In the genomic region with DNA sequence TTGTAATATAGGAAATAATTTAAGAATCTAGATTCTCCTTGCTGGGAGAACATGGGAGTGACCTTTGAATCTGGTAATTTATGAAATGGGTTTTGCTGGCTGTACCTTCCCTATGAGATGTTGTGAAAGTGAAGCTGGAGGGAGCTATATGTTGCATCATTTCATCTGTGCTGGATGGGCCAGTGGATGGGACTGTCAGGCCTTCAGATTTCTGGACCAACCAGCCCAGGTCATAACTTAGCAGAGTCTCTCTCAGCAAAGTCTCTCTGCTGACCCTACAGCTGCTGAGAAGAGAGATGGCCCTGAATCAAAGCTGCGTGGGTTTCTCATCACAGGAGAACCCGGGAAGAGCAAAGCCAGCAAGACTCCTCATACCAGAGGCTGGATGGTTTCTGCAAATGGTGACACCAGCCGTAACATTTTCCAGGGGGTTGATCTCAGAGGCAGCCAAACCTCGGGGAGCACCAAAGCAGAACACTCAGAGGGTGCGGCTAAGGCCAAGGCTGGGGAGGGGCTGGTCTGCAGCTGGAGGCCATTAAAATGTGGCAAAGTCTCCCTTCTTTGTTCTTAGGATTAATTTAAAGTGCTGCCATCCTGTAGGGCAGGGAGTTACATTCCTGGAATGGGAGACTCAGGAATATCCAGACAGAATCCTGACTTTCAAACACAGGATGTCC, we compare ENCODE assay signal across 24 cellular contexts. TPM values are rescaled to one million over a fixed set of nuclear protein-coding genes. Genes with fewer than 3 reads are reported as not detected.
DNase-seq lines count a peak whose midpoint lies in the region; ATAC-seq and TF ChIP-seq lines count a peak whose summit lies in the region.
"Had no signal": no experiment of that assay in that cellular context is flagged by ENCODE, and none has a peak within 500 bp of the region (broad histone marks: within the 10 kb centered on the region; RNA-seq: fewer than 3 reads in every experiment).

No MANE protein-coding gene starts in this region.

- H4K91ac ChIP-seq in trophoblast cell (ENCODE audit: low read depth, low read length) = no peak overlapping the region

- no peak for TF ChIP-seq RAD21 in Ishikawa (IDR thresholded peaks at IDR 0.05; ENCODE audit: low read depth)

- CTCF ChIA-PET in activated CD4-positive, alpha-beta memory T cell treated with anti-CD3 and anti-CD28 coated beads, Interleukin-2, amount 10 ng/mL, durations not matched to agents 7 days and 5 days (lab: Charles Lee) = no interaction called here

- H3K27ac ChIP-seq in right cardiac atrium (ENCODE audit: low read length) = no peak overlapping the region
- H3K27ac ChIP-seq in trophoblast cell (ENCODE audit: low read depth, low read length) = no peak overlapping the region
- H3K27ac ChIP-seq: sigmoid colon, thyroid gland had no signal

- intact Hi-C loops in dendritic cell treated with granulocyte-macrophage colony-stimulating factor and Interleukin-4, amounts not matched to agents 40 ng/mL and 50 ng/mL, for 4 days (cut with micrococcal nuclease) = no loop called here
- intact Hi-C loops in right cardiac atrium (cut with DNase I) = no loop called here

- H3K4me2 ChIP-seq in trophoblast cell (ENCODE audit: low read length) = no peak overlapping the region

- no peaks in the 10 kb centered on the region for H3K36me3 Mint-ChIP-seq in dendritic cell treated with granulocyte-macrophage colony-stimulating factor and Interleukin-4, amounts not matched to agents 40 ng/mL and 50 ng/mL, for 4 days (ENCODE audit: low read depth)
- peaks cover 5% of the 10 kb centered on the region for H3K36me3 Mint-ChIP-seq in activated CD4-positive, alpha-beta memory T cell treated with anti-CD3 and anti-CD28 coated beads, Interleukin-2, amount 10 ng/mL, durations not matched to agents 7 days and 5 days (ENCODE audit: low read depth)
- H3K36me3 Mint-ChIP-seq in activated naive CD4-positive, alpha-beta T cell treated with anti-CD3 and anti-CD28 coated beads, Interleukin-2, amount 50 U/mL, for 72 hours = peaks cover 7 to 9% of the 10 kb centered on the region in 2 donors

- DNase-seq in right cardiac atrium (no peak), trophoblast cell (no peak), cortex of kidney (lab: John Stamatoyannopoulos, UW) (no peak)
- no peak for DNase-seq in activated CD4-positive, alpha-beta memory T cell treated with anti-CD3 and anti-CD28 coated beads, Interleukin-2, amount 10 ng/mL, durations not matched to agents 7 days and 5 days
- no peak for DNase-seq in activated naive CD4-positive, alpha-beta T cell treated with anti-CD3 and anti-CD28 coated beads, Interleukin-2, amount 50 U/mL, for 72 hours (ENCODE audit: low spot score in 2 of 2)
- DNase-seq: activated CD8-positive, alpha-beta T cell treated with anti-CD3 and anti-CD28 coated beads for 36 hours; activated effector memory CD4-positive, alpha-beta T cell treated with Interleukin-2 at 50 U/mL for 16 hours; activated naive CD8-positive, alpha-beta T cell treated with anti-CD3 and anti-CD28 coated beads, Interleukin-2, amount 10 ng/mL, durations not matched to agents 7 days and 5 days; CD4-positive, CD25-positive, alpha-beta regulatory T cell; effector CD8-positive, alpha-beta T cell; erythroblast; H9; IMR-90; kidney; NCI-H2107; NCI-H446 treated with DMSO at 0.1 percent for 48 hours; OCI-M1; SHP77; sigmoid colon; thyroid gland had no signal

- peak; percentile 23 to 32 for ATAC-seq in right cardiac atrium
- no peak for ATAC-seq in activated naive CD4-positive, alpha-beta T cell treated with anti-CD3 and anti-CD28 coated beads, Interleukin-2, amount 50 U/mL, for 72 hours
- ATAC-seq: activated CD4-positive, CD25-positive, alpha-beta regulatory T cell treated with anti-CD3 and anti-CD28 coated beads, Interleukin-2, amount 50 U/mL, for 24 hours; activated CD8-positive, alpha-beta T cell treated with anti-CD3 and anti-CD28 coated beads for 36 hours had no signal

- POLR2A ChIA-PET in activated CD4-positive, alpha-beta memory T cell treated with anti-CD3 and anti-CD28 coated beads, Interleukin-2, amount 10 ng/mL, durations not matched to agents 7 days and 5 days (lab: Charles Lee) = no interaction called here

- H3K27me3 Mint-ChIP-seq in dendritic cell treated with granulocyte-macrophage colony-stimulating factor and Interleukin-4, amounts not matched to agents 40 ng/mL and 50 ng/mL, for 4 days = peaks cover 19% of the 10 kb centered on the region
- H3K27me3 Mint-ChIP-seq in activated CD4-positive, alpha-beta memory T cell treated with anti-CD3 and anti-CD28 coated beads, Interleukin-2, amount 10 ng/mL, durations not matched to agents 7 days and 5 days = peaks cover 7% of the 10 kb centered on the region

- no peak overlapping the region for H3K18ac ChIP-seq in trophoblast cell (ENCODE audit: low read length)

- H3K4ac ChIP-seq in trophoblast cell (ENCODE audit: low read depth, low read length) = peak overlapping the region; percentile 21

- H3K79me1 ChIP-seq in trophoblast cell (ENCODE audit: low read length) = peaks cover 10% of the 10 kb centered on the region

- peaks cover 2% of the 10 kb centered on the region for H3K4me1 ChIP-seq in right cardiac atrium (ENCODE audit: control insufficient read depth, insufficient read depth, low read length)
- peaks cover 3 to 9% of the 10 kb centered on the region in 2 experiments for H3K4me1 ChIP-seq in trophoblast cell (ENCODE audit: control insufficient read depth in 1 of 2, insufficient read depth in 2 of 2, low read length in 2 of 2)
- H3K4me1 ChIP-seq: thyroid gland had no signal

- WGBS in right cardiac atrium = 60% methylated on average over 5 of the region's 5 CpGs
- no CpG with 5 or more reads among the region's 5 CpGs for WGBS in trophoblast cell (ENCODE audit: extremely low coverage, insufficient coverage, insufficient read length)

- H3K9me3 ChIP-seq in right cardiac atrium (ENCODE audit: control insufficient read depth, low read length) = no peaks in the 10 kb centered on the region
- no peaks in the 10 kb centered on the region for H3K9me3 ChIP-seq in trophoblast cell (ENCODE audit: insufficient read depth, low read depth, low read length)
- H3K9me3 ChIP-seq: sigmoid colon, thyroid gland had no signal

- TF ChIP-seq EP300 in Ishikawa (IDR thresholded peaks at IDR 0.05; ENCODE audit: borderline replicate concordance) = no peak

- H2BK5ac ChIP-seq in trophoblast cell (ENCODE audit: low read depth, low read length, poor library complexity) = no peak overlapping the region

- H2BK120ac ChIP-seq in trophoblast cell (ENCODE audit: insufficient read depth, low read length, poor library complexity) = peak overlapping the region; percentile 44

- H2AK5ac ChIP-seq in trophoblast cell (ENCODE audit: low read length) = no peak overlapping the region

- peaks cover 13% of the 10 kb centered on the region for H3K4me1 Mint-ChIP-seq in dendritic cell treated with granulocyte-macrophage colony-stimulating factor and Interleukin-4, amounts not matched to agents 40 ng/mL and 50 ng/mL, for 4 days (ENCODE audit: low read depth)
- no peaks in the 10 kb centered on the region for H3K4me1 Mint-ChIP-seq in activated CD4-positive, alpha-beta memory T cell treated with anti-CD3 and anti-CD28 coated beads, Interleukin-2, amount 10 ng/mL, durations not matched to agents 7 days and 5 days

- H3K27ac Mint-ChIP-seq in dendritic cell treated with granulocyte-macrophage colony-stimulating factor and Interleukin-4, amounts not matched to agents 40 ng/mL and 50 ng/mL, for 4 days = peak overlapping the region; percentile 36
- H3K27ac Mint-ChIP-seq in activated CD4-positive, alpha-beta memory T cell treated with anti-CD3 and anti-CD28 coated beads, Interleukin-2, amount 10 ng/mL, durations not matched to agents 7 days and 5 days = no peak overlapping the region
- no peak overlapping the region for H3K27ac Mint-ChIP-seq in activated naive CD4-positive, alpha-beta T cell treated with anti-CD3 and anti-CD28 coated beads, Interleukin-2, amount 50 U/mL, for 72 hours
- H3K27ac Mint-ChIP-seq: activated CD8-positive, alpha-beta T cell treated with anti-CD3 and anti-CD28 coated beads for 36 hours; activated naive CD8-positive, alpha-beta T cell treated with anti-CD3 and anti-CD28 coated beads, Interleukin-2, amount 10 ng/mL, durations not matched to agents 7 days and 5 days had no signal

- peak overlapping the region; percentile 40 for H2AFZ ChIP-seq in trophoblast cell (ENCODE audit: insufficient read depth, low read length, poor library complexity)

- no peak overlapping the region for H3K4me3 Mint-ChIP-seq in dendritic cell treated with granulocyte-macrophage colony-stimulating factor and Interleukin-4, amounts not matched to agents 40 ng/mL and 50 ng/mL, for 4 days
- H3K4me3 Mint-ChIP-seq in activated CD4-positive, alpha-beta memory T cell treated with anti-CD3 and anti-CD28 coated beads, Interleukin-2, amount 10 ng/mL, durations not matched to agents 7 days and 5 days = no peak overlapping the region
- H3K4me3 Mint-ChIP-seq: activated CD8-positive, alpha-beta T cell treated with anti-CD3 and anti-CD28 coated beads for 36 hours; activated naive CD8-positive, alpha-beta T cell treated with anti-CD3 and anti-CD28 coated beads, Interleukin-2, amount 10 ng/mL, durations not matched to agents 7 days and 5 days; H9; stimulated activated naive CD8-positive, alpha-beta T cell treated with anti-CD3 and anti-CD28 coated beads, Interleukin-15, Interleukin-2, amounts not matched to agents 100 ng/mL and 50 ng/mL, for 24 hours had no signal

- no peaks in the 10 kb centered on the region for H3K27me3 ChIP-seq in right cardiac atrium (ENCODE audit: control insufficient read depth, insufficient read depth)
- no peaks in the 10 kb centered on the region for H3K27me3 ChIP-seq in trophoblast cell (ENCODE audit: insufficient read depth, low read length)
- H3K27me3 ChIP-seq: sigmoid colon, thyroid gland had no signal

- no peaks in the 10 kb centered on the region for H3K79me2 ChIP-seq in trophoblast cell (ENCODE audit: control insufficient read depth, insufficient read depth, low read length, poor library complexity)

- peaks cover 17% of the 10 kb centered on the region for H3K9me3 Mint-ChIP-seq in dendritic cell treated with granulocyte-macrophage colony-stimulating factor and Interleukin-4, amounts not matched to agents 40 ng/mL and 50 ng/mL, for 4 days
- peaks cover 17% of the 10 kb centered on the region for H3K9me3 Mint-ChIP-seq in activated CD4-positive, alpha-beta memory T cell treated with anti-CD3 and anti-CD28 coated beads, Interleukin-2, amount 10 ng/mL, durations not matched to agents 7 days and 5 days
- H3K9me3 Mint-ChIP-seq in activated naive CD4-positive, alpha-beta T cell treated with anti-CD3 and anti-CD28 coated beads, Interleukin-2, amount 50 U/mL, for 72 hours = peaks cover 6 to 13% of the 10 kb centered on the region in 2 donors

- H3K36me3 ChIP-seq in trophoblast cell (ENCODE audit: control insufficient read depth in 1 of 2, insufficient read depth in 2 of 2, low read length in 2 of 2) = no peaks in the 10 kb centered on the region
- H3K36me3 ChIP-seq: sigmoid colon, thyroid gland had no signal

- H4K12ac ChIP-seq in trophoblast cell (ENCODE audit: low read depth, low read length) = no peak overlapping the region

- peak overlapping the region; percentile 49 for H4K8ac ChIP-seq in trophoblast cell (ENCODE audit: low read depth, low read length)

- H3K4me3 ChIP-seq in right cardiac atrium (ENCODE audit: low read length) = no peak overlapping the region
- no peak overlapping the region for H3K4me3 ChIP-seq in trophoblast cell (ENCODE audit: low read depth, low read length)
- H3K4me3 ChIP-seq: sigmoid colon, thyroid gland had no signal

- H3K9ac ChIP-seq in trophoblast cell (ENCODE audit: low read length) = no peak overlapping the region

- no peak overlapping the region for H3K23ac ChIP-seq in trophoblast cell (ENCODE audit: low read length)

- H3K14ac ChIP-seq in trophoblast cell (ENCODE audit: low read length) = peak overlapping the region; percentile 45

- peak overlapping the region; percentile 88 for H2BK12ac ChIP-seq in trophoblast cell (ENCODE audit: low read length)

RNA-seq across cellular contexts. Expression of a gene that starts 18.2 kb away (rescaled TPM):
- total RNA-seq in right cardiac atrium = 100 to 1,000 TPM; 151 to 247 (median 163) TPM
- polyA plus RNA-seq in right cardiac atrium = 100 TPM
- polyA plus RNA-seq in trophoblast cell (2013) = 83.0 and 85.0 TPM in 2 replicates
- total RNA-seq in activated CD4-positive, alpha-beta memory T cell treated with anti-CD3 and anti-CD28 coated beads, Interleukin-2, amount 10 ng/mL, durations not matched to agents 7 days and 5 days = 1 to 10 TPM; 1.8 to 2.8 TPM
- 10 to 100 TPM; 15.9 to 20.3 TPM for total RNA-seq in activated naive CD4-positive, alpha-beta T cell treated with anti-CD3 and anti-CD28 coated beads, Interleukin-2, amount 50 U/mL, for 72 hours

Comparison
In these comparisons a context has a peak if more than half of its experiments do, and no peak if none do; other contexts are left out.
1. ATAC-seq: peak in right cardiac atrium (2 of 2); none in activated naive CD4-positive, alpha-beta T cell treated with anti-CD3 and anti-CD28 coated beads, Interleukin-2, amount 50 U/mL, for 72 hours (0 of 2).
2. RNA of a gene that starts 18.2 kb away (total RNA-seq): 151 to 247 TPM in right cardiac atrium; 15.9 to 20.3 TPM in activated naive CD4-positive, alpha-beta T cell treated with anti-CD3 and anti-CD28 coated beads, Interleukin-2, amount 50 U/mL, for 72 hours and 1.8 to 2.8 TPM in activated CD4-positive, alpha-beta memory T cell treated with anti-CD3 and anti-CD28 coated beads, Interleukin-2, amount 10 ng/mL, durations not matched to agents 7 days and 5 days; every median in the first group is over 4 times any median in the second.